Comparison of ENCODE assay signal across 1 cellular context in the genomic region with DNA sequence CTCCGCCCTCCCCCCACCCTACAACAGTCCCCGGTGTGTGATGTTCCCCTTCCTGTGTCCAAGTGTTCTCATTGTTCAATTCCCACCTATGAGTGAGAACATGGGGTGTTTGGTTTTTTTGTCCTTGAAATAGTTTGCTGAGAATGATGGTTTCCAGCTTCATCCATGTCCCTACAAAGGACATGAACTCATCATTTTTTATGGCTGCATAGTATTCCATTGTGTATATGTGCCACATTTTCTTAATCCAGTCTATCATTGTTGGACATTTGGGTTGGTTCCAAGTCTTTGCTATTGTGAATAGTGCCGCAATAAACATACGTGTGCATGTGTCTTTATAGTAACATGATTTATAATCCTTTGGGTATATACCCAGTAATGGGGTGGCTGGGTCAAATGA.
TF ChIP-seq lines count a peak whose summit lies in the region.
"Not testable (repeated sequence)": the region's sequence is repeated elsewhere in the genome, so short reads cannot be mapped to it uniquely, and the experiment has no call there.

No MANE protein-coding gene starts in this region.

- CTCF ChIA-PET in HEK293 (lab: Yijun Ruan, JAX), result not testable (repeated sequence)

- H3K9me3 ChIP-seq in HEK293 (ENCODE audit: control insufficient read depth, insufficient read depth, low read depth, low read length), result not testable (repeated sequence)

- H3K36me3 ChIP-seq in HEK293 (ENCODE audit: control insufficient read depth in 2 of 2, insufficient read depth in 1 of 2, low read length in 2 of 2), result peaks cover 40 to 84% of the 10 kb centered on the region in 2 experiments

- H3K4me1 ChIP-seq in HEK293 (ENCODE audit: control insufficient read depth, insufficient read depth, low read length), result not testable (repeated sequence)

- TF ChIP-seq CTCF in HEK293 (tag by site-specific recombination; IDR thresholded peaks at IDR 0.05), result not testable (repeated sequence)

- not testable (repeated sequence) for H3K4me3 ChIP-seq in HEK293 (ENCODE audit: low read depth, low read length)

- POLR2A ChIA-PET in HEK293 (lab: Yijun Ruan, JAX), result not testable (repeated sequence)

- H3K27ac ChIP-seq in HEK293 (ENCODE audit: extremely low read depth, low read depth, low read length), result not testable (repeated sequence)

TF ChIP-seq in HEK293, 187 proteins besides CTCF, POLR2A, EP300 and RAD21:
- TF ChIP-seq ZNF146 (tag by site-specific recombination; IDR thresholded peaks at IDR 0.05), result peak; percentile 95
